In genomic region chr14:50854521-50854920, GRCh38 we compare ENCODE assay signal across 29 cellular contexts. TPM values are rescaled to one million over a fixed set of nuclear protein-coding genes. Genes with fewer than 3 reads are reported as not detected.
"Had no signal": no experiment of that assay in that cellular context is flagged by ENCODE, and none has a peak within 500 bp of the region (broad histone marks: within the 10 kb centered on the region; RNA-seq: fewer than 3 reads in every experiment).

No MANE protein-coding gene starts in this region.

- H3K4me1 Mint-ChIP-seq: activated T-helper 17 cell treated with anti-CD3 and anti-CD28 coated beads, Interleukin-2, amount 50 U/mL, for 72 hours; natural killer cell had no signal

- H3K36me3 ChIP-seq: left lung, sigmoid colon, stomach, transverse colon, WERI-Rb-1 had no signal

- H3K27ac ChIP-seq: foreskin keratinocyte, left lung, sigmoid colon, stomach, transverse colon, WERI-Rb-1 had no signal

- H3K4me1 ChIP-seq: foreskin keratinocyte had no signal

- H3K4me3 Mint-ChIP-seq: activated T-cell treated with anti-CD3 and anti-CD28 coated beads, Interleukin-2, amount 50 U/mL, for 24 hours; activated T-helper 17 cell treated with anti-CD3 and anti-CD28 coated beads, Interleukin-2, amount 50 U/mL, for 72 hours; brain; natural killer cell; stimulated activated memory B cell treated with anti-CD40 and anti-IgM and Interleukin-4, amounts not matched to agents 10 μg/mL and 1 μg/mL and 100 μg/mL, for 72 hours had no signal

- ATAC-seq: foreskin keratinocyte; left lung; natural killer cell; stimulated activated memory B cell treated with anti-CD40 and anti-IgM and Interleukin-4, amounts not matched to agents 10 μg/mL and 1 μg/mL and 100 μg/mL, for 72 hours had no signal

- H3K4me2 ChIP-seq: smooth muscle cell had no signal

- H3K9me3 Mint-ChIP-seq: activated naive CD4-positive, alpha-beta T cell treated with anti-CD3 and anti-CD28 coated beads, Interleukin-2, amount 50 U/mL, for 72 hours; activated T-cell treated with anti-CD3 and anti-CD28 coated beads, Interleukin-2, amount 50 U/mL, for 24 hours; activated T-helper 17 cell treated with anti-CD3 and anti-CD28 coated beads, Interleukin-2, amount 50 U/mL, for 72 hours; natural killer cell; stimulated activated memory B cell treated with anti-CD40 and anti-IgM and Interleukin-4, amounts not matched to agents 10 μg/mL and 1 μg/mL and 100 μg/mL, for 72 hours had no signal

- H3K36me3 Mint-ChIP-seq: activated naive CD4-positive, alpha-beta T cell treated with anti-CD3 and anti-CD28 coated beads, Interleukin-2, amount 50 U/mL, for 72 hours; brain; natural killer cell; stimulated activated memory B cell treated with anti-CD40 and anti-IgM and Interleukin-4, amounts not matched to agents 10 μg/mL and 1 μg/mL and 100 μg/mL, for 72 hours had no signal

- H3K9me3 ChIP-seq: left lung, sigmoid colon, stomach, transverse colon had no signal

- DNase-seq: activated CD4-positive, alpha-beta T cell treated with anti-CD3 and anti-CD28 coated beads for 1 hour; activated CD4-positive, alpha-beta T cell treated with anti-CD3 and anti-CD28 coated beads, Interleukin-2, amount 50 U/mL, for 1 hour; activated CD8-positive, alpha-beta memory T cell treated with anti-CD3 and anti-CD28 coated beads for 24 hours; activated CD8-positive, alpha-beta memory T cell treated with anti-CD3 and anti-CD28 coated beads, Interleukin-2, amount 50 U/mL, for 4 hours; activated T-cell treated with anti-CD3 and anti-CD28 coated beads, Interleukin-2, amount 50 U/mL, for 24 hours; aorta; effector CD8-positive, alpha-beta T cell; foreskin keratinocyte; left lung; natural killer cell; retina; sigmoid colon; stimulated activated CD4-positive, alpha-beta T cell treated with anti-CD3 and anti-CD28 coated beads, Interleukin-15, amount 100 ng/mL, for 24 hours; stomach; transverse colon; WERI-Rb-1 had no signal

- H3K27me3 Mint-ChIP-seq: activated T-cell treated with anti-CD3 and anti-CD28 coated beads, Interleukin-2, amount 50 U/mL, for 24 hours; activated T-helper 17 cell treated with anti-CD3 and anti-CD28 coated beads, Interleukin-2, amount 50 U/mL, for 72 hours; brain; stimulated activated memory B cell treated with anti-CD40 and anti-IgM and Interleukin-4, amounts not matched to agents 10 μg/mL and 1 μg/mL and 100 μg/mL, for 72 hours had no signal

- H3K27ac Mint-ChIP-seq: activated naive CD4-positive, alpha-beta T cell treated with anti-CD3 and anti-CD28 coated beads, Interleukin-2, amount 50 U/mL, for 72 hours; activated T-cell treated with anti-CD3 and anti-CD28 coated beads, Interleukin-2, amount 50 U/mL, for 24 hours; activated T-helper 17 cell treated with anti-CD3 and anti-CD28 coated beads, Interleukin-2, amount 50 U/mL, for 72 hours; brain; natural killer cell; stimulated activated memory B cell treated with anti-CD40 and anti-IgM and Interleukin-4, amounts not matched to agents 10 μg/mL and 1 μg/mL and 100 μg/mL, for 72 hours had no signal

- H3K4me3 ChIP-seq: left lung, lung, sigmoid colon, smooth muscle cell, stomach, transverse colon had no signal

RNA-seq across cellular contexts. Expression of gene ABHD12B, which starts 17.3 kb away (rescaled TPM):
- total RNA-seq: activated naive CD4-positive, alpha-beta T cell treated with anti-CD3 and anti-CD28 coated beads, Interleukin-2, amount 50 U/mL, for 72 hours; activated T-helper 17 cell treated with anti-CD3 and anti-CD28 coated beads, Interleukin-2, amount 50 U/mL, for 72 hours; aorta; cardiac septum; chondrocyte; foreskin keratinocyte; glomerular endothelial cell; kidney epithelial cell; left lung; natural killer cell; osteoblast; posterior vena cava; sigmoid colon; smooth muscle cell; stomach; temporal lobe had no signal
- polyA plus RNA-seq: foreskin keratinocyte, smooth muscle cell had no signal
